9 cellular contexts compared by ENCODE assay signal in the genomic region with DNA sequence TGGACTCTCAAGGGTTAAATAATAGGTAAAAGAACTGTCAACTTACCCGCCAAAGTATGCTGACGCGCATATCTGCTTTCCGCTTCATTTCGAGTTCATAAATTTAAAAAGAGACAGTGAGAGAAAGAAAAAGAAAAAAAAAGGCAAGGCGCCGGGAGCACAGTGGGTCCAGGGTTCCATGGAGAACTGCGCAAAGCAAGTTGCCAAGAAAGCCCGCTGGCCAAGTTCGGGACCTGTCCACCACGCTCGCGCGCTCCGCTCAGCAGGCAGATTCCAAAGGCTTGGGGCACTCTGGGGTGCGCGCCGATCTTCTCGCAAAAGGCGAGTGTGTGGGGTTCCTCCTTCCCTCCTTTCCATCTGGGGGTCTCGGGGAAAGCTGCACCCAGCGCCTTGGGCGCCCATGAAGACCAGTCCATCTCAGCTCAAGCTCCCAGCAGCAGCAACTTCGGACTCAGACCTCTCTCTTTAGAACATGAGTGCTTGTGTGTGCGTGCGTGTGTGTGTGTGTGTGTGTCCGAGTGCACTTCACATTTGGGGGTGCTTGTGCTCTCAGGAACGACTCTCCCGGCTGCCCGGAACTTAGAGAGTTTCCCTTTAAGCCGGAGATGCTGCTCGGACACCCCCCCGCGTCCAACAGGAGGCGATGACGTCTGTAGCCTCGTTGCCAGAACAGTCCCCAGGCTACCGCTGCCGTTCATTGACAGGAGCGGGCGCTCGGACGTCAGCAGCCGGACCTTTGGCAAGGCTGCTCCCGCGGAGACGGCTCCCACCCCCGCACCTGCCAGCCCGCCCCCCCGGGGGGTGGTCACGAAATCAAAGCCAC.
DNase-seq lines count a peak whose midpoint lies in the region; ATAC-seq and TF ChIP-seq lines count a peak whose summit lies in the region.
"Had no signal": no experiment of that assay in that cellular context is flagged by ENCODE, and none has a peak within 500 bp of the region (broad histone marks: within the 10 kb centered on the region; RNA-seq: fewer than 3 reads in every experiment).

No MANE protein-coding gene starts in this region.

- TF ChIP-seq CTCF in stomach (IDR thresholded peaks at IDR 0.05): no peak

- WGBS in HUES64: under 1% methylated on average over 46 of the region's 51 CpGs
- WGBS in stomach, 5 donors: 1 to 2% (median 1%) methylated on average over 19 to 51 of the region's 51 CpGs

- no peaks in the 10 kb centered on the region for H3K36me3 ChIP-seq in HUES64 (ENCODE audit: insufficient read depth, low read length)
- H3K36me3 ChIP-seq in stomach: no peaks in the 10 kb centered on the region

- H3K27me3 Mint-ChIP-seq in activated CD8-positive, alpha-beta memory T cell treated with anti-CD3 and anti-CD28 coated beads, Interleukin-2, amount 10 ng/mL, durations not matched to agents 7 days and 5 days: peaks cover 62% of the 10 kb centered on the region
- H3K27me3 Mint-ChIP-seq in activated T-helper 17 cell treated with anti-CD3 and anti-CD28 coated beads, Interleukin-2, amount 50 U/mL, for 72 hours: peaks cover 43% of the 10 kb centered on the region

- no peaks in the 10 kb centered on the region for H3K36me3 Mint-ChIP-seq in activated CD8-positive, alpha-beta memory T cell treated with anti-CD3 and anti-CD28 coated beads, Interleukin-2, amount 10 ng/mL, durations not matched to agents 7 days and 5 days
- no peaks in the 10 kb centered on the region for H3K36me3 Mint-ChIP-seq in activated T-helper 17 cell treated with anti-CD3 and anti-CD28 coated beads, Interleukin-2, amount 50 U/mL, for 72 hours (ENCODE audit: low read depth)

- DNase-seq in brain pericyte (ENCODE audit: low read depth, low spot score): peak; percentile 96
- DNase-seq in iris pigment epithelial cell (ENCODE audit: low read depth): peak; percentile 82
- DNase-seq in stomach: peak; percentile 54
- no peak for DNase-seq in activated CD8-positive, alpha-beta memory T cell treated with anti-CD3 and anti-CD28 coated beads, Interleukin-2, amount 10 ng/mL, durations not matched to agents 7 days and 5 days

- no peaks in the 10 kb centered on the region for H3K9me3 Mint-ChIP-seq in activated CD8-positive, alpha-beta memory T cell treated with anti-CD3 and anti-CD28 coated beads, Interleukin-2, amount 10 ng/mL, durations not matched to agents 7 days and 5 days (ENCODE audit: low read depth)
- no peaks in the 10 kb centered on the region for H3K9me3 Mint-ChIP-seq in activated T-helper 17 cell treated with anti-CD3 and anti-CD28 coated beads, Interleukin-2, amount 50 U/mL, for 72 hours

- peaks cover 100% of the 10 kb centered on the region for H3K27me3 ChIP-seq in HUES64 (ENCODE audit: insufficient read depth, low read length)
- peaks cover 0 to 64% (median 34%) of the 10 kb centered on the region in 3 donors for H3K27me3 ChIP-seq in stomach

- ATAC-seq in activated CD8-positive, alpha-beta memory T cell treated with anti-CD3 and anti-CD28 coated beads, Interleukin-2, amount 10 ng/mL, durations not matched to agents 7 days and 5 days: no peak
- no peak for ATAC-seq in activated T-helper 17 cell treated with anti-CD3 and anti-CD28 coated beads, Interleukin-2, amount 50 U/mL, for 72 hours (replicated peaks)
- no peak for ATAC-seq in HG02981 (IDR thresholded peaks at IDR 0.05; ENCODE audit: unreplicated experiment)
- ATAC-seq in HG03108 (IDR thresholded peaks at IDR 0.05; ENCODE audit: unreplicated experiment): no peak

- H3K4me1 ChIP-seq in HUES64 (ENCODE audit: insufficient read depth, low read length): peaks cover 6% of the 10 kb centered on the region
- H3K4me1 ChIP-seq in stomach: peaks cover 0 to 39% (median 30%) of the 10 kb centered on the region in 4 donors

- H3K27ac ChIP-seq in HUES64 (ENCODE audit: low read depth, low read length) (no peak overlapping the region), stomach (peak overlapping the region in 4 of 5 donors; percentile 23 to 85 (median 66))
- H3K27ac ChIP-seq: SK-N-MC had no signal

- H3K9me3 ChIP-seq in HUES64 (ENCODE audit: insufficient read depth, low read depth, low read length): no peaks in the 10 kb centered on the region
- no peaks in the 10 kb centered on the region for H3K9me3 ChIP-seq in stomach

- H3K9ac ChIP-seq in HUES64 (ENCODE audit: low read depth, low read length): no peak overlapping the region

- intact Hi-C loops in stomach (cut with DNase I; ENCODE audit: low total_unique reads): no loop called here

- TF ChIP-seq POLR2A in stomach (IDR thresholded peaks at IDR 0.05): peak in 1 of 4 donors; percentile 26

- TF ChIP-seq EP300 in stomach (IDR thresholded peaks at IDR 0.05): peak; percentile 98

- H3K4me1 Mint-ChIP-seq in activated CD8-positive, alpha-beta memory T cell treated with anti-CD3 and anti-CD28 coated beads, Interleukin-2, amount 10 ng/mL, durations not matched to agents 7 days and 5 days: peaks cover 3% of the 10 kb centered on the region
- no peaks in the 10 kb centered on the region for H3K4me1 Mint-ChIP-seq in activated T-helper 17 cell treated with anti-CD3 and anti-CD28 coated beads, Interleukin-2, amount 50 U/mL, for 72 hours

- no peak overlapping the region for H3K4me3 Mint-ChIP-seq in activated CD8-positive, alpha-beta memory T cell treated with anti-CD3 and anti-CD28 coated beads, Interleukin-2, amount 10 ng/mL, durations not matched to agents 7 days and 5 days
- H3K4me3 Mint-ChIP-seq in activated T-helper 17 cell treated with anti-CD3 and anti-CD28 coated beads, Interleukin-2, amount 50 U/mL, for 72 hours: no peak overlapping the region

- H3K4me3 ChIP-seq in HUES64 (ENCODE audit: low read length): peak overlapping the region; percentile 54
- peak overlapping the region; percentile 47 to 57 (median 50) for H3K4me3 ChIP-seq in stomach
- H3K4me3 ChIP-seq: SK-N-MC had no signal

- H3K27ac Mint-ChIP-seq in activated CD8-positive, alpha-beta memory T cell treated with anti-CD3 and anti-CD28 coated beads, Interleukin-2, amount 10 ng/mL, durations not matched to agents 7 days and 5 days: no peak overlapping the region
- H3K27ac Mint-ChIP-seq in activated T-helper 17 cell treated with anti-CD3 and anti-CD28 coated beads, Interleukin-2, amount 50 U/mL, for 72 hours: no peak overlapping the region

- CTCF ChIA-PET in activated CD8-positive, alpha-beta memory T cell treated with anti-CD3 and anti-CD28 coated beads, Interleukin-2, amount 10 ng/mL, durations not matched to agents 7 days and 5 days (lab: Charles Lee): no interaction called here
